25 cellular contexts compared by ENCODE assay signal in genomic region chr3:119899178-119899511, GRCh38.
"Had no signal": no experiment of that assay in that cellular context is flagged by ENCODE, and none has a peak within 500 bp of the region (broad histone marks: within the 10 kb centered on the region; RNA-seq: fewer than 3 reads in every experiment).

No MANE protein-coding gene starts in this region.

- H3K36me3 ChIP-seq: breast epithelium had no signal

- H3K9me3 ChIP-seq: breast epithelium, MG63 had no signal

- H3K9me3 Mint-ChIP-seq: activated naive CD4-positive, alpha-beta T cell treated with anti-CD3 and anti-CD28 coated beads for 36 hours; activated naive CD8-positive, alpha-beta T cell treated with anti-CD3 and anti-CD28 coated beads, Interleukin-2, amount 10 ng/mL, durations not matched to agents 7 days and 5 days; T-cell had no signal

- H3K27ac ChIP-seq: breast epithelium, SK-N-MC, VCaP had no signal

- H3K27me3 ChIP-seq: breast epithelium, MG63 had no signal

- H3K4me1 ChIP-seq: breast epithelium had no signal

- ATAC-seq: activated CD8-positive, alpha-beta memory T cell treated with anti-CD3 and anti-CD28 coated beads, Interleukin-2, amount 10 ng/mL, durations not matched to agents 7 days and 5 days; Panc1; Right ventricle myocardium inferior; T-cell had no signal

- H3K27me3 Mint-ChIP-seq: activated CD8-positive, alpha-beta memory T cell treated with anti-CD3 and anti-CD28 coated beads, Interleukin-2, amount 10 ng/mL, durations not matched to agents 7 days and 5 days; activated naive CD8-positive, alpha-beta T cell treated with anti-CD3 and anti-CD28 coated beads, Interleukin-2, amount 10 ng/mL, durations not matched to agents 7 days and 5 days; T-cell had no signal

- DNase-seq: activated CD4-positive, alpha-beta T cell treated with anti-CD3 and anti-CD28 coated beads, Interleukin-2, amount 50 U/mL, for 1 hour; activated CD4-positive, CD25-positive, alpha-beta regulatory T cell; activated CD8-positive, alpha-beta memory T cell treated with anti-CD3 and anti-CD28 coated beads, Interleukin-2, amount 10 ng/mL, durations not matched to agents 7 days and 5 days; activated effector memory CD4-positive, alpha-beta T cell treated with Interleukin-2 at 50 U/mL for 16 hours; activated naive CD4-positive, alpha-beta T cell treated with anti-CD3 and anti-CD28 coated beads for 36 hours; activated naive CD8-positive, alpha-beta T cell treated with anti-CD3 and anti-CD28 coated beads, Interleukin-2, amount 10 ng/mL, durations not matched to agents 7 days and 5 days; aorta; caudate nucleus; MG63; MV-4-11; NCI-H1092 treated with DMSO at 0.1 percent for 48 hours; NCI-H1436 treated with DMSO at 0.1 percent for 48 hours; NCI-H187; NCI-H2081; NCI-H510A treated with DMSO at 0.1 percent for 48 hours; NCI-H69; NK-92 treated with Interleukin-12 subunit alpha and Interleukin-12 subunit beta, amount 100 ng/mL, for 24 hours; OCI-M1; RPMI8226; T-cell had no signal

- H3K4me3 ChIP-seq: breast epithelium, MG63, SK-N-MC had no signal

- H3K27ac Mint-ChIP-seq: activated CD8-positive, alpha-beta memory T cell treated with anti-CD3 and anti-CD28 coated beads, Interleukin-2, amount 10 ng/mL, durations not matched to agents 7 days and 5 days; activated naive CD4-positive, alpha-beta T cell treated with anti-CD3 and anti-CD28 coated beads for 36 hours; activated naive CD8-positive, alpha-beta T cell treated with anti-CD3 and anti-CD28 coated beads, Interleukin-2, amount 10 ng/mL, durations not matched to agents 7 days and 5 days; T-cell had no signal

- H3K4me1 Mint-ChIP-seq: T-cell had no signal

- H3K4me3 Mint-ChIP-seq: activated CD8-positive, alpha-beta memory T cell treated with anti-CD3 and anti-CD28 coated beads, Interleukin-2, amount 10 ng/mL, durations not matched to agents 7 days and 5 days; activated naive CD4-positive, alpha-beta T cell treated with anti-CD3 and anti-CD28 coated beads for 36 hours; activated naive CD8-positive, alpha-beta T cell treated with anti-CD3 and anti-CD28 coated beads, Interleukin-2, amount 10 ng/mL, durations not matched to agents 7 days and 5 days; T-cell had no signal
